1 cellular context compared by ENCODE assay signal in the genomic region with DNA sequence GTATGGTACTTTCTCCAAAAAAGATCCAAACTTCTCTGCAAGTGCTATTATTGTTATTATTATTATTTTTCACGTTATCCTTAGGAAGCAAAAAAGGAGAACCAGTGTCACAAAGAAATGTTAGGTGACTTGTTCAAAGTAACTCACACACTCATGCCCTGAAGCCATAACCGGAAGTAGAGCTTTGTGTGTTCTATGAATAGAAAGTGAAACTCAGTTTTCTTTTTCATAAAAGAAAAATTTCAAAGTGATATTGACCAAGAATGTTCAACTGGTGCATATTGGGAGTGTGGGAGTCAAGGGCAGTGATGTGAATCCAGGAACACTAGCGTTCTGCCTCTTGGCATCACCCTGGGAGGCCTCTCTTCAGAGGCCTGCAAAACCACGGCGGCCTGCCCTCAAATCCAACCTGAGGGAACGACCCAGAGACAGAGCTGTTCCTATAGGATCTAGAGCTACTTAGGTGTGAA.
TF ChIP-seq lines count a peak whose summit lies in the region.

No MANE protein-coding gene starts in this region.

TF ChIP-seq in K562, 482 proteins besides CTCF, POLR2A, EP300 and RAD21 (continued from another document and continues in another):
- TF ChIP-seq, protein P1, sequence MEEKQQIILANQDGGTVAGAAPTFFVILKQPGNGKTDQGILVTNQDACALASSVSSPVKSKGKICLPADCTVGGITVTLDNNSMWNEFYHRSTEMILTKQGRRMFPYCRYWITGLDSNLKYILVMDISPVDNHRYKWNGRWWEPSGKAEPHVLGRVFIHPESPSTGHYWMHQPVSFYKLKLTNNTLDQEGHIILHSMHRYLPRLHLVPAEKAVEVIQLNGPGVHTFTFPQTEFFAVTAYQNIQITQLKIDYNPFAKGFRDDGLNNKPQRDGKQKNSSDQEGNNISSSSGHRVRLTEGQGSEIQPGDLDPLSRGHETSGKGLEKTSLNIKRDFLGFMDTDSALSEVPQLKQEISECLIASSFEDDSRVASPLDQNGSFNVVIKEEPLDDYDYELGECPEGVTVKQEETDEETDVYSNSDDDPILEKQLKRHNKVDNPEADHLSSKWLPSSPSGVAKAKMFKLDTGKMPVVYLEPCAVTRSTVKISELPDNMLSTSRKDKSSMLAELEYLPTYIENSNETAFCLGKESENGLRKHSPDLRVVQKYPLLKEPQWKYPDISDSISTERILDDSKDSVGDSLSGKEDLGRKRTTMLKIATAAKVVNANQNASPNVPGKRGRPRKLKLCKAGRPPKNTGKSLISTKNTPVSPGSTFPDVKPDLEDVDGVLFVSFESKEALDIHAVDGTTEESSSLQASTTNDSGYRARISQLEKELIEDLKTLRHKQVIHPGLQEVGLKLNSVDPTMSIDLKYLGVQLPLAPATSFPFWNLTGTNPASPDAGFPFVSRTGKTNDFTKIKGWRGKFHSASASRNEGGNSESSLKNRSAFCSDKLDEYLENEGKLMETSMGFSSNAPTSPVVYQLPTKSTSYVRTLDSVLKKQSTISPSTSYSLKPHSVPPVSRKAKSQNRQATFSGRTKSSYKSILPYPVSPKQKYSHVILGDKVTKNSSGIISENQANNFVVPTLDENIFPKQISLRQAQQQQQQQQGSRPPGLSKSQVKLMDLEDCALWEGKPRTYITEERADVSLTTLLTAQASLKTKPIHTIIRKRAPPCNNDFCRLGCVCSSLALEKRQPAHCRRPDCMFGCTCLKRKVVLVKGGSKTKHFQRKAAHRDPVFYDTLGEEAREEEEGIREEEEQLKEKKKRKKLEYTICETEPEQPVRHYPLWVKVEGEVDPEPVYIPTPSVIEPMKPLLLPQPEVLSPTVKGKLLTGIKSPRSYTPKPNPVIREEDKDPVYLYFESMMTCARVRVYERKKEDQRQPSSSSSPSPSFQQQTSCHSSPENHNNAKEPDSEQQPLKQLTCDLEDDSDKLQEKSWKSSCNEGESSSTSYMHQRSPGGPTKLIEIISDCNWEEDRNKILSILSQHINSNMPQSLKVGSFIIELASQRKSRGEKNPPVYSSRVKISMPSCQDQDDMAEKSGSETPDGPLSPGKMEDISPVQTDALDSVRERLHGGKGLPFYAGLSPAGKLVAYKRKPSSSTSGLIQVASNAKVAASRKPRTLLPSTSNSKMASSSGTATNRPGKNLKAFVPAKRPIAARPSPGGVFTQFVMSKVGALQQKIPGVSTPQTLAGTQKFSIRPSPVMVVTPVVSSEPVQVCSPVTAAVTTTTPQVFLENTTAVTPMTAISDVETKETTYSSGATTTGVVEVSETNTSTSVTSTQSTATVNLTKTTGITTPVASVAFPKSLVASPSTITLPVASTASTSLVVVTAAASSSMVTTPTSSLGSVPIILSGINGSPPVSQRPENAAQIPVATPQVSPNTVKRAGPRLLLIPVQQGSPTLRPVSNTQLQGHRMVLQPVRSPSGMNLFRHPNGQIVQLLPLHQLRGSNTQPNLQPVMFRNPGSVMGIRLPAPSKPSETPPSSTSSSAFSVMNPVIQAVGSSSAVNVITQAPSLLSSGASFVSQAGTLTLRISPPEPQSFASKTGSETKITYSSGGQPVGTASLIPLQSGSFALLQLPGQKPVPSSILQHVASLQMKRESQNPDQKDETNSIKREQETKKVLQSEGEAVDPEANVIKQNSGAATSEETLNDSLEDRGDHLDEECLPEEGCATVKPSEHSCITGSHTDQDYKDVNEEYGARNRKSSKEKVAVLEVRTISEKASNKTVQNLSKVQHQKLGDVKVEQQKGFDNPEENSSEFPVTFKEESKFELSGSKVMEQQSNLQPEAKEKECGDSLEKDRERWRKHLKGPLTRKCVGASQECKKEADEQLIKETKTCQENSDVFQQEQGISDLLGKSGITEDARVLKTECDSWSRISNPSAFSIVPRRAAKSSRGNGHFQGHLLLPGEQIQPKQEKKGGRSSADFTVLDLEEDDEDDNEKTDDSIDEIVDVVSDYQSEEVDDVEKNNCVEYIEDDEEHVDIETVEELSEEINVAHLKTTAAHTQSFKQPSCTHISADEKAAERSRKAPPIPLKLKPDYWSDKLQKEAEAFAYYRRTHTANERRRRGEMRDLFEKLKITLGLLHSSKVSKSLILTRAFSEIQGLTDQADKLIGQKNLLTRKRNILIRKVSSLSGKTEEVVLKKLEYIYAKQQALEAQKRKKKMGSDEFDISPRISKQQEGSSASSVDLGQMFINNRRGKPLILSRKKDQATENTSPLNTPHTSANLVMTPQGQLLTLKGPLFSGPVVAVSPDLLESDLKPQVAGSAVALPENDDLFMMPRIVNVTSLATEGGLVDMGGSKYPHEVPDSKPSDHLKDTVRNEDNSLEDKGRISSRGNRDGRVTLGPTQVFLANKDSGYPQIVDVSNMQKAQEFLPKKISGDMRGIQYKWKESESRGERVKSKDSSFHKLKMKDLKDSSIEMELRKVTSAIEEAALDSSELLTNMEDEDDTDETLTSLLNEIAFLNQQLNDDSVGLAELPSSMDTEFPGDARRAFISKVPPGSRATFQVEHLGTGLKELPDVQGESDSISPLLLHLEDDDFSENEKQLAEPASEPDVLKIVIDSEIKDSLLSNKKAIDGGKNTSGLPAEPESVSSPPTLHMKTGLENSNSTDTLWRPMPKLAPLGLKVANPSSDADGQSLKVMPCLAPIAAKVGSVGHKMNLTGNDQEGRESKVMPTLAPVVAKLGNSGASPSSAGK (IDR thresholded peaks at IDR 0.05) = peak; percentile 50
- TF ChIP-seq, protein P2, sequence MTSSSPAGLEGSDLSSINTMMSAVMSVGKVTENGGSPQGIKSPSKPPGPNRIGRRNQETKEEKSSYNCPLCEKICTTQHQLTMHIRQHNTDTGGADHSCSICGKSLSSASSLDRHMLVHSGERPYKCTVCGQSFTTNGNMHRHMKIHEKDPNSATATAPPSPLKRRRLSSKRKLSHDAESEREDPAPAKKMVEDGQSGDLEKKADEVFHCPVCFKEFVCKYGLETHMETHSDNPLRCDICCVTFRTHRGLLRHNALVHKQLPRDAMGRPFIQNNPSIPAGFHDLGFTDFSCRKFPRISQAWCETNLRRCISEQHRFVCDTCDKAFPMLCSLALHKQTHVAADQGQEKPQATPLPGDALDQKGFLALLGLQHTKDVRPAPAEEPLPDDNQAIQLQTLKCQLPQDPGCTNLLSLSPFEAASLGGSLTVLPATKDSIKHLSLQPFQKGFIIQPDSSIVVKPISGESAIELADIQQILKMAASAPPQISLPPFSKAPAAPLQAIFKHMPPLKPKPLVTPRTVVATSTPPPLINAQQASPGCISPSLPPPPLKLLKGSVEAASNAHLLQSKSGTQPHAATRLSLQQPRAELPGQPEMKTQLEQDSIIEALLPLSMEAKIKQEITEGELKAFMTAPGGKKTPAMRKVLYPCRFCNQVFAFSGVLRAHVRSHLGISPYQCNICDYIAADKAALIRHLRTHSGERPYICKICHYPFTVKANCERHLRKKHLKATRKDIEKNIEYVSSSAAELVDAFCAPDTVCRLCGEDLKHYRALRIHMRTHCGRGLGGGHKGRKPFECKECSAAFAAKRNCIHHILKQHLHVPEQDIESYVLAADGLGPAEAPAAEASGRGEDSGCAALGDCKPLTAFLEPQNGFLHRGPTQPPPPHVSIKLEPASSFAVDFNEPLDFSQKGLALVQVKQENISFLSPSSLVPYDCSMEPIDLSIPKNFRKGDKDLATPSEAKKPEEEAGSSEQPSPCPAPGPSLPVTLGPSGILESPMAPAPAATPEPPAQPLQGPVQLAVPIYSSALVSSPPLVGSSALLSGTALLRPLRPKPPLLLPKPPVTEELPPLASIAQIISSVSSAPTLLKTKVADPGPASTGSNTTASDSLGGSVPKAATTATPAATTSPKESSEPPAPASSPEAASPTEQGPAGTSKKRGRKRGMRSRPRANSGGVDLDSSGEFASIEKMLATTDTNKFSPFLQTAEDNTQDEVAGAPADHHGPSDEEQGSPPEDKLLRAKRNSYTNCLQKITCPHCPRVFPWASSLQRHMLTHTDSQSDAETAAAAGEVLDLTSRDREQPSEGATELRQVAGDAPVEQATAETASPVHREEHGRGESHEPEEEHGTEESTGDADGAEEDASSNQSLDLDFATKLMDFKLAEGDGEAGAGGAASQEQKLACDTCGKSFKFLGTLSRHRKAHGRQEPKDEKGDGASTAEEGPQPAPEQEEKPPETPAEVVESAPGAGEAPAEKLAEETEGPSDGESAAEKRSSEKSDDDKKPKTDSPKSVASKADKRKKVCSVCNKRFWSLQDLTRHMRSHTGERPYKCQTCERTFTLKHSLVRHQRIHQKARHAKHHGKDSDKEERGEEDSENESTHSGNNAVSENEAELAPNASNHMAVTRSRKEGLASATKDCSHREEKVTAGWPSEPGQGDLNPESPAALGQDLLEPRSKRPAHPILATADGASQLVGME (CRISPR knock-in tag; IDR thresholded peaks at IDR 0.05) = no peak
- no peak for TF ChIP-seq RUNX1 (IDR thresholded peaks at IDR 0.05; ENCODE audit: low read depth)
- TF ChIP-seq, protein P3, sequence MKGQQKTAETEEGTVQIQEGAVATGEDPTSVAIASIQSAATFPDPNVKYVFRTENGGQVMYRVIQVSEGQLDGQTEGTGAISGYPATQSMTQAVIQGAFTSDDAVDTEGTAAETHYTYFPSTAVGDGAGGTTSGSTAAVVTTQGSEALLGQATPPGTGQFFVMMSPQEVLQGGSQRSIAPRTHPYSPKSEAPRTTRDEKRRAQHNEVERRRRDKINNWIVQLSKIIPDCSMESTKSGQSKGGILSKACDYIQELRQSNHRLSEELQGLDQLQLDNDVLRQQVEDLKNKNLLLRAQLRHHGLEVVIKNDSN (CRISPR knock-in tag; IDR thresholded peaks at IDR 0.05) = no peak
- no peak for TF ChIP-seq MYC (IDR thresholded peaks at IDR 0.05; ENCODE audit: low read depth, low read length)
- 0 out of 2 replicates have a peak, but pooled peaks have one; percentile 22 for TF ChIP-seq MYC (CRISPR knock-in tag; IDR thresholded peaks at IDR 0.05; ENCODE audit: borderline replicate concordance, low read depth)
- no peak for TF ChIP-seq XRCC3 (IDR thresholded peaks at IDR 0.05)
- no peak for TF ChIP-seq ESRRA (IDR thresholded peaks at IDR 0.05; ENCODE audit: borderline replicate concordance, low read depth)
- TF ChIP-seq FOXP1 (CRISPR knock-in tag; IDR thresholded peaks at IDR 0.05) = no peak
- no peak for TF ChIP-seq ZNF232 (CRISPR knock-in tag; IDR thresholded peaks at IDR 0.05)
- TF ChIP-seq, protein P4, sequence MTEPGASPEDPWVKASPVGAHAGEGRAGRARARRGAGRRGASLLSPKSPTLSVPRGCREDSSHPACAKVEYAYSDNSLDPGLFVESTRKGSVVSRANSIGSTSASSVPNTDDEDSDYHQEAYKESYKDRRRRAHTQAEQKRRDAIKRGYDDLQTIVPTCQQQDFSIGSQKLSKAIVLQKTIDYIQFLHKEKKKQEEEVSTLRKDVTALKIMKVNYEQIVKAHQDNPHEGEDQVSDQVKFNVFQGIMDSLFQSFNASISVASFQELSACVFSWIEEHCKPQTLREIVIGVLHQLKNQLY (CRISPR knock-in tag; conservative IDR thresholded peaks at IDR 0.05) = no peak
- 0 out of 2 replicates have a peak, but pooled peaks have one; percentile 9 for TF ChIP-seq FOSL1 (tag; conservative IDR thresholded peaks at IDR 0.05)
- TF ChIP-seq, protein P5, sequence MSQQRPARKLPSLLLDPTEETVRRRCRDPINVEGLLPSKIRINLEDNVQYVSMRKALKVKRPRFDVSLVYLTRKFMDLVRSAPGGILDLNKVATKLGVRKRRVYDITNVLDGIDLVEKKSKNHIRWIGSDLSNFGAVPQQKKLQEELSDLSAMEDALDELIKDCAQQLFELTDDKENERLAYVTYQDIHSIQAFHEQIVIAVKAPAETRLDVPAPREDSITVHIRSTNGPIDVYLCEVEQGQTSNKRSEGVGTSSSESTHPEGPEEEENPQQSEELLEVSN (IDR thresholded peaks at IDR 0.05; ENCODE audit: borderline replicate concordance in 1 of 2, extremely low read depth in 1 of 2, insufficient read depth in 1 of 2, insufficient read length in 1 of 2, low read depth in 1 of 2, low read length in 1 of 2, poor library complexity in 1 of 2, severe bottlenecking in 1 of 2) = no peak
- TF ChIP-seq NFIX (CRISPR knock-in tag; IDR thresholded peaks at IDR 0.05; ENCODE audit: low read depth) = no peak
- TF ChIP-seq ZFX (CRISPR knock-in tag; IDR thresholded peaks at IDR 0.05) = peak; percentile 53
- TF ChIP-seq SRSF3 (IDR thresholded peaks at IDR 0.05; ENCODE audit: insufficient read depth, low read length) = no peak
- no peak for TF ChIP-seq YBX1 (IDR thresholded peaks at IDR 0.05)
- TF ChIP-seq MCM3 (IDR thresholded peaks at IDR 0.05) = no peak
- TF ChIP-seq NCOA4 (IDR thresholded peaks at IDR 0.05; ENCODE audit: partially characterized antibody) = no peak
- TF ChIP-seq BMI1 (IDR thresholded peaks at IDR 0.05; ENCODE audit: low read length) = no peak
- peak; percentile 11; the same call in 1 of the 2 replicates for TF ChIP-seq ZNF79 (CRISPR knock-in tag; IDR thresholded peaks at IDR 0.05; ENCODE audit: low read depth)
- TF ChIP-seq, protein P6, sequence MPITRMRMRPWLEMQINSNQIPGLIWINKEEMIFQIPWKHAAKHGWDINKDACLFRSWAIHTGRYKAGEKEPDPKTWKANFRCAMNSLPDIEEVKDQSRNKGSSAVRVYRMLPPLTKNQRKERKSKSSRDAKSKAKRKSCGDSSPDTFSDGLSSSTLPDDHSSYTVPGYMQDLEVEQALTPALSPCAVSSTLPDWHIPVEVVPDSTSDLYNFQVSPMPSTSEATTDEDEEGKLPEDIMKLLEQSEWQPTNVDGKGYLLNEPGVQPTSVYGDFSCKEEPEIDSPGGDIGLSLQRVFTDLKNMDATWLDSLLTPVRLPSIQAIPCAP (CRISPR knock-in tag; IDR thresholded peaks at IDR 0.05; ENCODE audit: borderline replicate concordance) = no peak
- TF ChIP-seq HDAC3 (IDR thresholded peaks at IDR 0.05; ENCODE audit: borderline replicate concordance, partially characterized antibody) = no peak
- TF ChIP-seq ZNF384 (IDR thresholded peaks at IDR 0.05; ENCODE audit: low read depth, low read length) = no peak
- no peak for TF ChIP-seq TBL1XR1 (IDR thresholded peaks at IDR 0.05; ENCODE audit: low read length in 2 of 2)
- TF ChIP-seq, protein P7, sequence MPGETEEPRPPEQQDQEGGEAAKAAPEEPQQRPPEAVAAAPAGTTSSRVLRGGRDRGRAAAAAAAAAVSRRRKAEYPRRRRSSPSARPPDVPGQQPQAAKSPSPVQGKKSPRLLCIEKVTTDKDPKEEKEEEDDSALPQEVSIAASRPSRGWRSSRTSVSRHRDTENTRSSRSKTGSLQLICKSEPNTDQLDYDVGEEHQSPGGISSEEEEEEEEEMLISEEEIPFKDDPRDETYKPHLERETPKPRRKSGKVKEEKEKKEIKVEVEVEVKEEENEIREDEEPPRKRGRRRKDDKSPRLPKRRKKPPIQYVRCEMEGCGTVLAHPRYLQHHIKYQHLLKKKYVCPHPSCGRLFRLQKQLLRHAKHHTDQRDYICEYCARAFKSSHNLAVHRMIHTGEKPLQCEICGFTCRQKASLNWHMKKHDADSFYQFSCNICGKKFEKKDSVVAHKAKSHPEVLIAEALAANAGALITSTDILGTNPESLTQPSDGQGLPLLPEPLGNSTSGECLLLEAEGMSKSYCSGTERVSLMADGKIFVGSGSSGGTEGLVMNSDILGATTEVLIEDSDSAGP (CRISPR knock-in tag; IDR thresholded peaks at IDR 0.05) = no peak
- TF ChIP-seq, protein P8, sequence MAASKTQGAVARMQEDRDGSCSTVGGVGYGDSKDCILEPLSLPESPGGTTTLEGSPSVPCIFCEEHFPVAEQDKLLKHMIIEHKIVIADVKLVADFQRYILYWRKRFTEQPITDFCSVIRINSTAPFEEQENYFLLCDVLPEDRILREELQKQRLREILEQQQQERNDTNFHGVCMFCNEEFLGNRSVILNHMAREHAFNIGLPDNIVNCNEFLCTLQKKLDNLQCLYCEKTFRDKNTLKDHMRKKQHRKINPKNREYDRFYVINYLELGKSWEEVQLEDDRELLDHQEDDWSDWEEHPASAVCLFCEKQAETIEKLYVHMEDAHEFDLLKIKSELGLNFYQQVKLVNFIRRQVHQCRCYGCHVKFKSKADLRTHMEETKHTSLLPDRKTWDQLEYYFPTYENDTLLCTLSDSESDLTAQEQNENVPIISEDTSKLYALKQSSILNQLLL (CRISPR knock-in tag; IDR thresholded peaks at IDR 0.05; ENCODE audit: borderline replicate concordance) = no peak
- TF ChIP-seq OTX1 (CRISPR knock-in tag; IDR thresholded peaks at IDR 0.05) = no peak
- peak; percentile 91 for TF ChIP-seq ZNF175 (CRISPR knock-in tag; IDR thresholded peaks at IDR 0.05; ENCODE audit: low read depth)
- no peak for TF ChIP-seq FOXK2 (conservative IDR thresholded peaks at IDR 0.05 in 1 of 2, IDR thresholded peaks at IDR 0.05 in 1 of 2; ENCODE audit: low read depth in 2 of 2)
